ENCODE assay signal across 8 cellular contexts in the genomic region with DNA sequence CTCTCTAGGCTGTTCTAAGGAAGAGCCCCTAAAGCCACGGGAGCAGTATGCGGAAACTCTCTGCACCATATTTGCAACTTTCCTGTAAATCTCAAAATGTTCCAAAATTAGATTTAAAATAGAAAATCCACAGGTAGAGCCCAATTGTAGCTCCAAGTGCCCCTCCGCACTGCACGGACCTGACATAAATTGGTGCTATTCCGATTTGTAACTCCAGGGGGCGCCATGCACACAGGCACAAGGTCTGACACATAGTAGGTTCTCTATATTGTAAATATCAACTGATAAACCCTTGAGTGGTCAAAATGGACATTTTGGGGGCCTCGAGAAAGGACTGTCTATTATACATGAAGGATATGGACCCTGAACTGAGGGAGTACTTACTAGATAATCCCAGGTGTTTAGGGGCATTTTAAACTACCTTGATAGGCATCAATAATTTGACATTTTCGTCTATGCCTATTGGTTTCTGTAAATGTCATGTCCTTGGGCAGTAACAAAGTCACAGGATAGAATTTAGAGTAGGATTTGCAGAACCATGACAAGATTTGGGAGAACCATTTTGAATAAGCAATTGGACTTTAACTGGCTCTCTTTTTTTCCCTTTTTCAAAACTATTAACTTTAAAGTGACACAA. TPM values are rescaled to one million over a fixed set of nuclear protein-coding genes. Genes with fewer than 3 reads are reported as not detected.
DNase-seq lines count a peak whose midpoint lies in the region; ATAC-seq and TF ChIP-seq lines count a peak whose summit lies in the region.

No MANE protein-coding gene starts in this region.

- no peaks in the 10 kb centered on the region for H4K20me1 ChIP-seq in IMR-90 (ENCODE audit: insufficient read depth, low read length)
- H4K20me1 ChIP-seq in neural cell (ENCODE audit: insufficient read depth) = no peaks in the 10 kb centered on the region

- ATAC-seq in IMR-90 (ENCODE audit: low read depth) = peak; percentile 46; the same call in 1 of the 2 replicates
- ATAC-seq in activated CD4-positive, alpha-beta T cell treated with anti-CD3 and anti-CD28 coated beads for 36 hours = peak; percentile 47

- H3K27ac ChIP-seq in IMR-90 (ENCODE audit: insufficient read depth, low read length) = no peak overlapping the region
- H3K27ac ChIP-seq in neural cell (ENCODE audit: low read length) = no peak overlapping the region
- no peak overlapping the region for H3K27ac ChIP-seq in thyroid gland

- H2BK120ac ChIP-seq in IMR-90 (ENCODE audit: low read depth, low read length) = no peak overlapping the region

- H3K4me3 Mint-ChIP-seq in activated CD4-positive, alpha-beta T cell treated with anti-CD3 and anti-CD28 coated beads for 36 hours = no peak overlapping the region

- H4K91ac ChIP-seq in IMR-90 (ENCODE audit: insufficient read depth, low read depth, low read length) = no peak overlapping the region

- 20% methylated on average over 1 of the region's 8 CpGs; no CpG with 5 or more reads in 1 of the 2 experiments for WGBS in IMR-90 (ENCODE audit: extremely low coverage in 2 of 2, insufficient read length in 1 of 2), 2 experiments
- WGBS in thyroid gland, 2 donors = 9 to 10% methylated on average over 8 of the region's 8 CpGs

- H3K36me3 ChIP-seq in IMR-90 (ENCODE audit: control insufficient read depth, insufficient read depth, low read length) (no peaks in the 10 kb centered on the region), neural cell (ENCODE audit: insufficient read depth, low read length) (no peaks in the 10 kb centered on the region), thyroid gland (no peaks in the 10 kb centered on the region)

- H3K27me3 ChIP-seq in IMR-90 (ENCODE audit: control insufficient read depth, insufficient read depth, low read length) (peaks cover 1% of the 10 kb centered on the region; the same call in 1 of the 2 replicates), neural cell (ENCODE audit: insufficient read depth, low read depth, low read length) (peaks cover 3% of the 10 kb centered on the region), thyroid gland (no peaks in the 10 kb centered on the region)

- no peak for TF ChIP-seq EP300 in neural cell (conservative IDR thresholded peaks at IDR 0.05; ENCODE audit: poor library complexity, severe bottlenecking)

- H3K79me2 ChIP-seq in neural cell (replicated peaks; ENCODE audit: insufficient read depth, low read length) = no peaks in the 10 kb centered on the region

- in situ Hi-C loops in IMR-90 (cut with MboI; ENCODE audit: low sequenced_read_pairs) = loop anchor here (10.0 kb wide), 1 partner anchor 582 kb away; the partner anchor contains the start of gene FNDC8

- POLR2A ChIA-PET in IMR-90 (lab: Charles Lee; ENCODE audit: unreplicated experiment) = no interaction called here
- POLR2A ChIA-PET in activated CD4-positive, alpha-beta T cell treated with anti-CD3 and anti-CD28 coated beads for 36 hours (lab: Charles Lee) = no interaction called here

- H3K4me2 ChIP-seq in IMR-90 (ENCODE audit: low read depth, low read length) = no peak overlapping the region
- H3K4me2 ChIP-seq in neural cell (ENCODE audit: low read length) = no peak overlapping the region

- no peaks in the 10 kb centered on the region for H3K4me1 ChIP-seq in IMR-90 (ENCODE audit: control insufficient read depth, insufficient read depth, low read length)
- no peaks in the 10 kb centered on the region for H3K4me1 ChIP-seq in thyroid gland

- no peak overlapping the region for H3K18ac ChIP-seq in IMR-90 (ENCODE audit: low read depth, low read length)

- H3K9me3 ChIP-seq in IMR-90 (ENCODE audit: control insufficient read depth, insufficient read depth, low read length) (no peaks in the 10 kb centered on the region), neural cell (ENCODE audit: low read length) (no peaks in the 10 kb centered on the region), thyroid gland (no peaks in the 10 kb centered on the region)

- no peak overlapping the region for H2BK15ac ChIP-seq in IMR-90 (ENCODE audit: low read depth, low read length)

- DNase-seq in CD1c-positive myeloid dendritic cell (ENCODE audit: extremely low spot score) = peak; percentile 58
- no peak for DNase-seq in IMR-90
- DNase-seq in activated CD4-positive, alpha-beta T cell treated with anti-CD3 and anti-CD28 coated beads for 36 hours = peak; percentile 68
- DNase-seq in dermis blood vessel endothelial cell = peak; percentile 56
- peak; percentile 25 to 26 for DNase-seq in thyroid gland
- no peak for DNase-seq in MV-4-11 (lab: John Stamatoyannopoulos, UW)
- DNase-seq in SIG-M5 treated with dmso at 0.1 percent for 504 hours (lab: John Stamatoyannopoulos, UW; ENCODE audit: unreplicated experiment) = no peak

- no peak overlapping the region for H3K4ac ChIP-seq in IMR-90 (ENCODE audit: low read depth, low read length)

- no peaks in the 10 kb centered on the region for H3F3A ChIP-seq in neural cell (ENCODE audit: insufficient read depth, low read length, poor library complexity, severe bottlenecking)

- no peaks in the 10 kb centered on the region for H3K9me2 ChIP-seq in neural cell (ENCODE audit: insufficient read depth, low read length)

- H3K9ac ChIP-seq in IMR-90 (ENCODE audit: low read depth, low read length) (no peak overlapping the region), neural cell (ENCODE audit: low read length) (no peak overlapping the region)

- no peaks in the 10 kb centered on the region for H3K9me3 Mint-ChIP-seq in activated CD4-positive, alpha-beta T cell treated with anti-CD3 and anti-CD28 coated beads for 36 hours (ENCODE audit: low read depth)

- peaks cover 22% of the 10 kb centered on the region for H3K27me3 Mint-ChIP-seq in activated CD4-positive, alpha-beta T cell treated with anti-CD3 and anti-CD28 coated beads for 36 hours

- no peaks in the 10 kb centered on the region for H3K79me1 ChIP-seq in IMR-90 (ENCODE audit: low read depth in 1 of 2, low read length in 2 of 2)

- H3K4me3 ChIP-seq in IMR-90 (ENCODE audit: insufficient read depth, low read depth, low read length) = no peak overlapping the region
- H3K4me3 ChIP-seq in neural cell (ENCODE audit: low read length) = no peak overlapping the region
- no peak overlapping the region for H3K4me3 ChIP-seq in thyroid gland (replicated peaks in 1 of 3)

- H4K8ac ChIP-seq in IMR-90 (ENCODE audit: low read depth in 2 of 2, low read length in 2 of 2) = no peak overlapping the region

- BruUV-seq in IMR-90 (replicated peaks; lab: Mats Ljungman, UMichigan) = no TSS peak

- dilution Hi-C loops in IMR-90 (cut with HindIII; ENCODE audit: low sequenced_read_pairs, unreplicated experiment) = no loop called here

- no peak overlapping the region for H2BK5ac ChIP-seq in IMR-90 (ENCODE audit: low read depth, low read length, poor library complexity, severe bottlenecking)

- no peak overlapping the region for H3K56ac ChIP-seq in IMR-90 (ENCODE audit: extremely low read depth, insufficient read depth, low read length)

- no peak overlapping the region for H3K23ac ChIP-seq in IMR-90 (ENCODE audit: low read depth, low read length)

- H2AFZ ChIP-seq in IMR-90 (replicated peaks; ENCODE audit: low read length, poor library complexity) (no peak overlapping the region), neural cell (ENCODE audit: low read depth, low read length) (no peak overlapping the region)

- intact Hi-C loops in IMR-90 (cut with micrococcal nuclease) (loop anchor here (1.0 to 10.0 kb wide), 2 partner anchors 95 to 352 kb away; no protein-coding TSS in a partner anchor), thyroid gland (cut with DNase I) (loop anchor here (5.0 to 10.0 kb wide), 2 partner anchors 92 to 579 kb away; partner anchors contain the start of gene FNDC8)
- intact Hi-C loops in activated CD4-positive, alpha-beta T cell treated with anti-CD3 and anti-CD28 coated beads for 36 hours (cut with DNase I, micrococcal nuclease) = loop anchor here (1.0 to 5.0 kb wide), 6 partner anchors 95 to 577 kb away; partner anchors contain the start of genes LIG3 (in 1 of the 2) and RAD51D (in 1 of the 2)

- TF ChIP-seq POLR2A in IMR-90 (IDR thresholded peaks at IDR 0.05; ENCODE audit: low read depth, low read length) = no peak
- TF ChIP-seq POLR2A in thyroid gland (IDR thresholded peaks at IDR 0.05) = no peak

- CTCF ChIA-PET in IMR-90 (lab: Yijun Ruan, JAX) = interaction anchor here (0.5 to 1.0 kb wide), 11 partner anchors 9 to 1274 kb away, joined by 3 to 8 read pairs (median 3); no protein-coding TSS in a partner anchor
- CTCF ChIA-PET in activated CD4-positive, alpha-beta T cell treated with anti-CD3 and anti-CD28 coated beads for 36 hours (lab: Charles Lee) = interaction anchor here (0.5 to 3.3 kb wide), 28 partner anchors 9 to 580 kb away, joined by 3 to 25 read pairs (median 4); partner anchors contain the start of gene TMEM132E

- H3K36me3 Mint-ChIP-seq in activated CD4-positive, alpha-beta T cell treated with anti-CD3 and anti-CD28 coated beads for 36 hours (ENCODE audit: low read depth) = no peaks in the 10 kb centered on the region

- peak; percentile 67 for TF ChIP-seq CTCF in IMR-90 (conservative IDR thresholded peaks at IDR 0.05; ENCODE audit: low read depth, low read length)
- TF ChIP-seq CTCF in neural cell (IDR thresholded peaks at IDR 0.05; ENCODE audit: poor library complexity, severe bottlenecking) = peak; percentile 63
- TF ChIP-seq CTCF in thyroid gland (IDR thresholded peaks at IDR 0.05) = peak; percentile 61 to 86 (median 70)

- H3K4me1 Mint-ChIP-seq in activated CD4-positive, alpha-beta T cell treated with anti-CD3 and anti-CD28 coated beads for 36 hours = no peaks in the 10 kb centered on the region

- no peak overlapping the region for H3K14ac ChIP-seq in IMR-90 (replicated peaks; ENCODE audit: low read depth, low read length)

- H2BK20ac ChIP-seq in IMR-90 (ENCODE audit: low read depth, low read length) = no peak overlapping the region

- TF ChIP-seq RAD21 in IMR-90 (IDR thresholded peaks at IDR 0.05; ENCODE audit: low read length) (peak; percentile 69), neural cell (conservative IDR thresholded peaks at IDR 0.05) (peak; percentile 58)

- H4K5ac ChIP-seq in IMR-90 (ENCODE audit: low read depth, low read length) = no peak overlapping the region

- H2AK9ac ChIP-seq in IMR-90 (replicated peaks; ENCODE audit: low read depth, low read length, poor library complexity) = no peak overlapping the region

- H3K27ac Mint-ChIP-seq in activated CD4-positive, alpha-beta T cell treated with anti-CD3 and anti-CD28 coated beads for 36 hours = no peak overlapping the region

- H2AK5ac ChIP-seq in IMR-90 (ENCODE audit: low read depth, low read length) = no peak overlapping the region

- H3K9me1 ChIP-seq in IMR-90 (ENCODE audit: insufficient read depth, low read length) = no peaks in the 10 kb centered on the region

RNA-seq across cellular contexts. Expression of gene TMEM132E, which starts 36.6 kb away (rescaled TPM):
- total RNA-seq in IMR-90 (2012; rRNA removed) (not detected in 2 replicates), dermis blood vessel endothelial cell (not detected in 2 replicates), thyroid gland (under 1 TPM in 2 of 4 donors, not detected in 2; 0.11 to 0.13 TPM)
- polyA plus RNA-seq in IMR-90 (2012; rRNA removed) (not detected in 2 replicates), neural cell (1.4 and 1.8 TPM in 2 replicates)
- 0.01 TPM in 1 of 2 replicates, not detected in the other for polyA plus RNA-seq in IMR-90 (2012; cell fraction: cytosol; rRNA removed)
- 0.01 TPM in 1 of 2 replicates, not detected in the other for polyA plus RNA-seq in IMR-90 (2012; cell fraction: nucleus; rRNA removed; ENCODE audit: low replicate concordance)
- not detected for total RNA-seq in activated CD4-positive, alpha-beta T cell treated with anti-CD3 and anti-CD28 coated beads for 36 hours
- polyA minus RNA-seq in neural cell = 1.9 and 2.4 TPM in 2 replicates

Comparison
In these comparisons a context has a peak if more than half of its experiments do, and no peak if none do; other contexts are left out.
1. DNase-seq: peak in CD1c-positive myeloid dendritic cell (single experiment), activated CD4-positive, alpha-beta T cell treated with anti-CD3 and anti-CD28 coated beads for 36 hours (single experiment), dermis blood vessel endothelial cell (single experiment) and thyroid gland (2 of 2); none in IMR-90 (single experiment), MV-4-11 (single experiment) and SIG-M5 treated with dmso at 0.1 percent for 504 hours (single experiment).
2. Peak in every context shown above with its lines, with median percentiles within 50 percentile points of each other: CTCF ChIP-seq.